8 cellular contexts compared by ENCODE assay signal in the genomic region with DNA sequence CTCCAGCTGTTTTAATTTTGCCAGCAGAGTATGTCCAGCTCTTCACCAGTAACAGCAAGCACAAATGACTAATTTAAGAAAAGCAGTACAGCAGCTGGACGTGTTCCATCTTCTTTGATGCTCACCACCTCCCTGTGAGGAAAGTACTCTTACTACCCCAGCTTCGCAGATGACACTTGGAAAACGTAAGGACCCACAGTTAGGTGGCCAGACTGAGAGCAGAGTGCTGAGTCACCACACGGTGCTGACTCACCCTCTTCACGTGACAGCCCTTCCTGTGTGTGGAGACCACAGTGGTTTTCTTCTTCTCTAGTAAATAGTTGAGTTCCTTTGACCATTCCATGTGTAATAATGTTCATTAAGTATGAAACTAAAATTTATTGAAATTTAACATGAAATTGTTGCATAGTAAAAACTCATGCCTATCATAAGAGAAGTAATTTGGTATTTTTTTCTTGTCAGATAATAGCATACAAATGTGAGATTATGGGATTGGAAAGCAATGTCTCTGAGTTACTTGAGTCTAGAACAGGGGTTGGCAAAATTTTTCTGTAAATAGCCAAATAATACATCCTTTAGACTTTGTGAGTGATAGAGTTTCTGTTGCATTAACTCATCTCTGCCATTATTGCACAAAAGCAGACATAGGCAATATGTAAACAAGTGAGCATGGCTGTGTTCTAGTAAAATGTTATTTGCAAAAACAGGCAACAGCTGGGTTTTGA.
DNase-seq lines count a peak whose midpoint lies in the region; ATAC-seq and TF ChIP-seq lines count a peak whose summit lies in the region.

No MANE protein-coding gene starts in this region.

- H3K4me3 Mint-ChIP-seq in activated naive CD4-positive, alpha-beta T cell treated with anti-CD3 and anti-CD28 coated beads, Interleukin-2, amount 10 ng/mL, durations not matched to agents 7 days and 5 days = no peak overlapping the region
- H3K4me3 Mint-ChIP-seq in progenitor cell of endocrine pancreas (ENCODE audit: low read depth) = no peak overlapping the region

- no peaks in the 10 kb centered on the region for H3K27me3 Mint-ChIP-seq in activated naive CD4-positive, alpha-beta T cell treated with anti-CD3 and anti-CD28 coated beads, Interleukin-2, amount 10 ng/mL, durations not matched to agents 7 days and 5 days
- H3K27me3 Mint-ChIP-seq in progenitor cell of endocrine pancreas = no peaks in the 10 kb centered on the region

- TF ChIP-seq CTCF in progenitor cell of endocrine pancreas (IDR thresholded peaks at IDR 0.05; ENCODE audit: unreplicated experiment) = no peak

- WGBS in urinary bladder = 6% methylated on average over 5 of the region's 5 CpGs

- ATAC-seq in GM21447 (IDR thresholded peaks at IDR 0.05; ENCODE audit: unreplicated experiment) = peak; percentile 98

- intact Hi-C loops in head of caudate nucleus (cut with DNase I) = no loop called here

- no peak overlapping the region for H3K4me3 ChIP-seq in urinary bladder (ENCODE audit: low read depth, low read length)

- H3K27ac ChIP-seq in urinary bladder (ENCODE audit: low read depth) = peak overlapping the region; percentile 85

- H3K4me1 ChIP-seq in urinary bladder (ENCODE audit: insufficient read depth) = peaks cover 2% of the 10 kb centered on the region

- H3K27ac Mint-ChIP-seq in activated naive CD4-positive, alpha-beta T cell treated with anti-CD3 and anti-CD28 coated beads, Interleukin-2, amount 10 ng/mL, durations not matched to agents 7 days and 5 days = no peak overlapping the region
- peak overlapping the region; percentile 80 for H3K27ac Mint-ChIP-seq in progenitor cell of endocrine pancreas

- peaks cover 27% of the 10 kb centered on the region for H3K4me1 Mint-ChIP-seq in activated naive CD4-positive, alpha-beta T cell treated with anti-CD3 and anti-CD28 coated beads, Interleukin-2, amount 10 ng/mL, durations not matched to agents 7 days and 5 days
- H3K4me1 Mint-ChIP-seq in progenitor cell of endocrine pancreas (ENCODE audit: low read depth) = peaks cover 10% of the 10 kb centered on the region

- peak; percentile 96 for DNase-seq in DMS53 (lab: John Stamatoyannopoulos, UW)
- peak; percentile 99 for DNase-seq in HT1080 (ENCODE audit: low read depth)
- peak; percentile 93 for DNase-seq in SIG-M5 treated with dmso at 0.1 percent for 504 hours (lab: John Stamatoyannopoulos, UW; ENCODE audit: unreplicated experiment)
- peak; percentile 63 for DNase-seq in activated naive CD4-positive, alpha-beta T cell treated with anti-CD3 and anti-CD28 coated beads, Interleukin-2, amount 10 ng/mL, durations not matched to agents 7 days and 5 days
- peak in 40 of 42 donors; percentile 31 to 88 (median 58) for DNase-seq in head of caudate nucleus
- no peak for DNase-seq in progenitor cell of endocrine pancreas (ENCODE audit: low spot score, unreplicated experiment)

- H3K9me3 Mint-ChIP-seq in activated naive CD4-positive, alpha-beta T cell treated with anti-CD3 and anti-CD28 coated beads, Interleukin-2, amount 10 ng/mL, durations not matched to agents 7 days and 5 days = no peaks in the 10 kb centered on the region
- H3K9me3 Mint-ChIP-seq in progenitor cell of endocrine pancreas (ENCODE audit: low read depth) = no peaks in the 10 kb centered on the region

- peaks cover 10% of the 10 kb centered on the region for H3K36me3 Mint-ChIP-seq in activated naive CD4-positive, alpha-beta T cell treated with anti-CD3 and anti-CD28 coated beads, Interleukin-2, amount 10 ng/mL, durations not matched to agents 7 days and 5 days
- H3K36me3 Mint-ChIP-seq in progenitor cell of endocrine pancreas (ENCODE audit: insufficient read depth) = no peaks in the 10 kb centered on the region

- no peaks in the 10 kb centered on the region for H3K36me3 ChIP-seq in urinary bladder (ENCODE audit: insufficient read depth)

- CTCF ChIA-PET in activated naive CD4-positive, alpha-beta T cell treated with anti-CD3 and anti-CD28 coated beads, Interleukin-2, amount 10 ng/mL, durations not matched to agents 7 days and 5 days (lab: Charles Lee) = interaction anchor here (1.0 kb wide), 1 partner anchor 15 kb away, joined by 3 read pairs; no protein-coding TSS in a partner anchor
